8 cellular contexts compared by ENCODE assay signal in genomic region chr17:60677308-60678117, GRCh38. TPM values are rescaled to one million over a fixed set of nuclear protein-coding genes. Genes with fewer than 3 reads are reported as not detected.
A peak's percentile ranks its signal among the peaks of the same experiment; 100 is the strongest.
DNase-seq lines count a peak whose midpoint lies in the region; ATAC-seq, FAIRE-seq and TF ChIP-seq lines count a peak whose summit lies in the region.

Gene BCAS3, plus strand, starts transcription at chr17:60677851.

- no peaks in the 10 kb centered on the region for H3K9me3 Mint-ChIP-seq in progenitor cell of endocrine pancreas (ENCODE audit: low read depth)

- peak; percentile 97 for ATAC-seq in HG02852 (IDR thresholded peaks at IDR 0.05; ENCODE audit: unreplicated experiment)

- peak within 1 kb of the TSS; percentile 85 for H3K27ac ChIP-seq in left ventricle myocardium inferior (replicated peaks)

- peaks cover 14% of the 10 kb centered on the region for H3K4me1 Mint-ChIP-seq in progenitor cell of endocrine pancreas (ENCODE audit: low read depth)

- peak within 1 kb of the TSS; percentile 99 for H3K27ac Mint-ChIP-seq in progenitor cell of endocrine pancreas

- peak within 1 kb of the TSS; percentile 85 for H3K4me3 ChIP-seq in left ventricle myocardium inferior

- no peaks in the 10 kb centered on the region for H3K9me3 ChIP-seq in left ventricle myocardium inferior (replicated peaks)

- H3K36me3 Mint-ChIP-seq in progenitor cell of endocrine pancreas (ENCODE audit: insufficient read depth): no peaks in the 10 kb centered on the region

- peaks cover 8% of the 10 kb centered on the region for H3K36me3 ChIP-seq in left ventricle myocardium inferior

- TF ChIP-seq POLR2A in GM12892 (IDR thresholded peaks at IDR 0.05; ENCODE audit: low read depth, low read length): peak; percentile 80

- H3K27me3 ChIP-seq in left ventricle myocardium inferior (ENCODE audit: low read depth): no peaks in the 10 kb centered on the region

- FAIRE-seq in GM12892 (lab: Jason Lieb, UNC): peak; percentile 96

- TF ChIP-seq CTCF in left ventricle myocardium inferior (IDR thresholded peaks at IDR 0.05; ENCODE audit: borderline replicate concordance): no peak
- no peak for TF ChIP-seq CTCF in progenitor cell of endocrine pancreas (IDR thresholded peaks at IDR 0.05; ENCODE audit: unreplicated experiment)

- H3K27me3 Mint-ChIP-seq in progenitor cell of endocrine pancreas: no peaks in the 10 kb centered on the region

- H3K4me1 ChIP-seq in left ventricle myocardium inferior: peaks cover 19% of the 10 kb centered on the region

- DNase-seq in GM12892 (ENCODE audit: insufficient read length) (peak; percentile 98), NCI-H146 (lab: John Stamatoyannopoulos, UW) (peak; percentile 98), T-helper 1 cell (peak; percentile 91 to 98 (median 95)), amniotic stem cell (lab: John Stamatoyannopoulos, UW) (peak; percentile 97), left ventricle myocardium inferior (peak; percentile 97), progenitor cell of endocrine pancreas (ENCODE audit: low spot score, unreplicated experiment) (peak; percentile 94), ureter (ENCODE audit: low spot score) (peak; percentile 98)

- intact Hi-C loops in left ventricle myocardium inferior (cut with micrococcal nuclease): no loop called here

- H3K4me3 Mint-ChIP-seq in progenitor cell of endocrine pancreas (ENCODE audit: low read depth): peak within 1 kb of the TSS; percentile 100

RNA-seq across cellular contexts. Expression of gene BCAS3, which starts in this region (rescaled TPM):
- 7.5 TPM for polyA plus RNA-seq in GM12892 (2012; ENCODE audit: missing spikeins)
- total RNA-seq in left ventricle myocardium inferior: 16.5 TPM
- 36.1 and 36.6 TPM in 2 replicates for total RNA-seq in progenitor cell of endocrine pancreas
- total RNA-seq in ureter: 57.9 TPM

Comparison
In these comparisons a context has a peak if more than half of its experiments do, and no peak if none do; other contexts are left out.
1. Peak in every context shown above with its lines: DNase-seq, ATAC-seq, H3K4me3 ChIP-seq and H3K27ac ChIP-seq.